In genomic region chr6:119347466-119348307, GRCh38 we compare ENCODE assay signal across 8 cellular contexts. TPM values are rescaled to one million over a fixed set of nuclear protein-coding genes. Genes with fewer than 3 reads are reported as not detected.
DNase-seq lines count a peak whose midpoint lies in the region; ATAC-seq and TF ChIP-seq lines count a peak whose summit lies in the region.

No MANE protein-coding gene starts in this region.

- peaks cover 0 to 2% of the 10 kb centered on the region in 2 donors for H3K4me1 ChIP-seq in lung (ENCODE audit: control insufficient read depth in 2 of 2, insufficient read depth in 2 of 2, low read length in 2 of 2)

- peak; percentile 12 for DNase-seq in DMS53 treated with DMSO at 0.1 percent for 48 hours (lab: John Stamatoyannopoulos, UW; ENCODE audit: unreplicated experiment)
- DNase-seq in SW480 (ENCODE audit: low spot score) = peak; percentile 65
- peak; percentile 15 for DNase-seq in cerebellum (ENCODE audit: low spot score)
- peak; percentile 60 for DNase-seq in lung (ENCODE audit: low spot score)
- peak; percentile 51 for DNase-seq in stimulated activated naive CD8-positive, alpha-beta T cell treated with anti-CD3 and anti-CD28 coated beads, Interleukin-15, Interleukin-2, amounts not matched to agents 100 U/mL and 50 U/mL, for 24 hours
- no peak for DNase-seq in NCI-H446 (lab: John Stamatoyannopoulos, UW)

- WGBS in lung, 2 donors = 7 to 16% methylated on average over 24 of the region's 24 CpGs

- peak overlapping the region; percentile 99 for H3K4me3 ChIP-seq in lung

- H3K36me3 ChIP-seq in lung (ENCODE audit: control insufficient read depth in 2 of 2, insufficient read depth in 2 of 2, low read length in 2 of 2) = no peaks in the 10 kb centered on the region

- no peak for TF ChIP-seq CTCF in lung (IDR thresholded peaks at IDR 0.05; ENCODE audit: control extremely low read depth, extremely low read depth)

- H3K27me3 ChIP-seq in lung (ENCODE audit: control insufficient read depth, insufficient read depth) = no peaks in the 10 kb centered on the region

- peak overlapping the region in 1 of 2 donors; percentile 96 for H3K27ac ChIP-seq in lung (ENCODE audit: low read depth in 1 of 2, low read length in 1 of 2)

- H3K9me3 ChIP-seq in lung (ENCODE audit: control insufficient read depth in 2 of 2, insufficient read depth in 1 of 2, low read length in 1 of 2) = no peaks in the 10 kb centered on the region

- ATAC-seq in GM19395 (IDR thresholded peaks at IDR 0.05; ENCODE audit: unreplicated experiment) = peak; percentile 29
- ATAC-seq in HG03442 (IDR thresholded peaks at IDR 0.05; ENCODE audit: unreplicated experiment) = peak; percentile 24
- no peak for ATAC-seq in lung (ENCODE audit: insufficient read depth, low FRiP score)
- no peak for ATAC-seq in stimulated activated naive CD8-positive, alpha-beta T cell treated with anti-CD3 and anti-CD28 coated beads, Interleukin-15, Interleukin-2, amounts not matched to agents 100 U/mL and 50 U/mL, for 24 hours

RNA-seq across cellular contexts. Expression of gene MAN1A1, which starts 1.9 kb away (rescaled TPM):
- total RNA-seq in cerebellum = 31.1 TPM
- total RNA-seq in lung = 10 to 100 TPM; 69.2 to 71.0 TPM
- 10 to 100 TPM; 13.9 to 27.3 TPM for polyA plus RNA-seq in lung

Comparison
In these comparisons a context has a peak if more than half of its experiments do, and no peak if none do; other contexts are left out.
1. DNase-seq: peak in DMS53 treated with DMSO at 0.1 percent for 48 hours (single experiment), SW480 (single experiment), cerebellum (single experiment), lung (single experiment) and stimulated activated naive CD8-positive, alpha-beta T cell treated with anti-CD3 and anti-CD28 coated beads, Interleukin-15, Interleukin-2, amounts not matched to agents 100 U/mL and 50 U/mL, for 24 hours (single experiment); none in NCI-H446 (0 of 2).
2. ATAC-seq: peak in GM19395 (single experiment) and HG03442 (single experiment); none in lung (single experiment) and stimulated activated naive CD8-positive, alpha-beta T cell treated with anti-CD3 and anti-CD28 coated beads, Interleukin-15, Interleukin-2, amounts not matched to agents 100 U/mL and 50 U/mL, for 24 hours (single experiment).